Comparison of ENCODE assay signal across 10 cellular contexts in genomic region chr12:9118161-9118560, GRCh38. TPM values are rescaled to one million over a fixed set of nuclear protein-coding genes. Genes with fewer than 3 reads are reported as not detected.
A peak's percentile ranks its signal among the peaks of the same experiment; 100 is the strongest.
DNase-seq lines count a peak whose midpoint lies in the region; TF ChIP-seq lines count a peak whose summit lies in the region.
"Had no signal": no experiment of that assay in that cellular context is flagged by ENCODE, and none has a peak within 500 bp of the region (broad histone marks: within the 10 kb centered on the region; RNA-seq: fewer than 3 reads in every experiment).

No MANE protein-coding gene starts in this region.

- BruUV-seq in MCF 10A (replicated peaks; lab: Mats Ljungman, UMichigan) = no TSS peak
- no TSS peak for BruUV-seq in Caco-2 (replicated peaks; lab: Mats Ljungman, UMichigan)

- no peak overlapping the region for H3K4me2 ChIP-seq in hepatocyte

- POLR2A ChIA-PET in MCF 10A (lab: Yijun Ruan, JAX) = no interaction called here
- POLR2A ChIA-PET in Caco-2 (lab: Charles Lee) = no interaction called here

- intact Hi-C loops in breast epithelium (cut with DNase I; ENCODE audit: low total_unique reads) (no loop called here), MCF 10A (cut with micrococcal nuclease) (no loop called here), vagina (cut with DNase I) (no loop called here), Caco-2 (cut with micrococcal nuclease; ENCODE audit: unreplicated experiment) (no loop called here)

- WGBS in hepatocyte (ENCODE audit: low lambda C conversion rate, missing lambda C conversion rate) = 83% methylated on average over 3 of the region's 3 CpGs

- TF ChIP-seq CTCF in breast epithelium (IDR thresholded peaks at IDR 0.05) (no peak), MCF 10A (IDR thresholded peaks at IDR 0.05; ENCODE audit: unreplicated experiment) (no peak), vagina (IDR thresholded peaks at IDR 0.05) (no peak), Caco-2 (IDR thresholded peaks at IDR 0.05; ENCODE audit: insufficient read depth in 1 of 2, low read depth in 1 of 2, low read length in 1 of 2, severe bottlenecking in 1 of 2, unreplicated experiment in 1 of 2) (no peak), hepatocyte (IDR thresholded peaks at IDR 0.05; ENCODE audit: poor library complexity) (no peak)

- TF ChIP-seq POLR2A in breast epithelium (IDR thresholded peaks at IDR 0.05) = no peak
- TF ChIP-seq POLR2A in vagina (IDR thresholded peaks at IDR 0.05) = no peak

- H3K36me3 ChIP-seq in breast epithelium = no peaks in the 10 kb centered on the region
- H3K36me3 ChIP-seq in vagina = no peaks in the 10 kb centered on the region
- H3K36me3 ChIP-seq in Caco-2 (ENCODE audit: control insufficient read depth, insufficient read depth, low read length) = no peaks in the 10 kb centered on the region
- no peaks in the 10 kb centered on the region for H3K36me3 ChIP-seq in hepatocyte (replicated peaks; ENCODE audit: insufficient read depth, low read depth)

- H3K27ac Mint-ChIP-seq in MCF 10A (ENCODE audit: low read depth, unreplicated experiment) (no peak overlapping the region), Caco-2 (ENCODE audit: unreplicated experiment) (no peak overlapping the region)
- H3K27ac Mint-ChIP-seq: activated T-helper 2 cell treated with anti-CD3 and anti-CD28 coated beads, Interferon-gamma antibody, Interleukin-2, Interleukin-4, amounts not matched to agents 10 μg/mL and 5 μg/mL and 100 μg/mL, durations not matched to agents 14 hours and 24 hours and 36 hours had no signal

- H3K9me2 ChIP-seq in hepatocyte (replicated peaks; ENCODE audit: insufficient read depth) = no peaks in the 10 kb centered on the region

- no peaks in the 10 kb centered on the region for H3K4me1 ChIP-seq in breast epithelium
- H3K4me1 ChIP-seq in vagina = peaks cover 27% of the 10 kb centered on the region
- peaks cover 19% of the 10 kb centered on the region for H3K4me1 ChIP-seq in Caco-2
- no peaks in the 10 kb centered on the region for H3K4me1 ChIP-seq in hepatocyte (ENCODE audit: insufficient read depth)

- H3K9me3 ChIP-seq in breast epithelium = no peaks in the 10 kb centered on the region
- no peaks in the 10 kb centered on the region for H3K9me3 ChIP-seq in vagina
- no peaks in the 10 kb centered on the region; the same call in 1 of the 2 replicates for H3K9me3 ChIP-seq in Caco-2
- H3K9me3 ChIP-seq in hepatocyte (ENCODE audit: low read depth) = no peaks in the 10 kb centered on the region

- peaks cover 11% of the 10 kb centered on the region for H3K27me3 Mint-ChIP-seq in MCF 10A (ENCODE audit: insufficient read depth, unreplicated experiment)
- no peaks in the 10 kb centered on the region for H3K27me3 Mint-ChIP-seq in Caco-2 (ENCODE audit: insufficient read depth, unreplicated experiment)

- no peak overlapping the region for H2AFZ ChIP-seq in hepatocyte

- H3K79me2 ChIP-seq in hepatocyte = no peaks in the 10 kb centered on the region

- peak overlapping the region in 1 of 3 donors; percentile 20 for H3K4me3 ChIP-seq in breast epithelium
- H3K4me3 ChIP-seq in vagina = no peak overlapping the region
- H3K4me3 ChIP-seq in Caco-2 (ENCODE audit: low read depth, low read length) = no peak overlapping the region
- no peak overlapping the region for H3K4me3 ChIP-seq in hepatocyte

- H3K36me3 Mint-ChIP-seq in MCF 10A (ENCODE audit: insufficient read depth, unreplicated experiment) (no peaks in the 10 kb centered on the region), Caco-2 (ENCODE audit: insufficient read depth, unreplicated experiment) (no peaks in the 10 kb centered on the region)

- H3K9me3 Mint-ChIP-seq in MCF 10A (ENCODE audit: unreplicated experiment) (no peaks in the 10 kb centered on the region), Caco-2 (ENCODE audit: unreplicated experiment) (peaks cover 3% of the 10 kb centered on the region)
- H3K9me3 Mint-ChIP-seq: activated T-helper 2 cell treated with anti-CD3 and anti-CD28 coated beads, Interferon-gamma antibody, Interleukin-2, Interleukin-4, amounts not matched to agents 10 μg/mL and 5 μg/mL and 100 μg/mL, durations not matched to agents 14 hours and 24 hours and 36 hours had no signal

- H3K4me3 Mint-ChIP-seq in MCF 10A (ENCODE audit: unreplicated experiment) (no peak overlapping the region), Caco-2 (ENCODE audit: unreplicated experiment) (no peak overlapping the region)

- H3K27ac ChIP-seq in breast epithelium (peak overlapping the region; percentile 78 to 80), layer of hippocampus (ENCODE audit: low read depth, low read length) (peak overlapping the region; percentile 31), vagina (peak overlapping the region; percentile 53), hepatocyte (no peak overlapping the region)

- H3K27me3 ChIP-seq in breast epithelium = no peaks in the 10 kb centered on the region
- no peaks in the 10 kb centered on the region for H3K27me3 ChIP-seq in layer of hippocampus (ENCODE audit: control insufficient read depth, insufficient read depth, low read length)
- no peaks in the 10 kb centered on the region for H3K27me3 ChIP-seq in vagina
- H3K27me3 ChIP-seq in Caco-2 (replicated peaks; ENCODE audit: control insufficient read depth, insufficient read depth, low read length) = no peaks in the 10 kb centered on the region
- H3K27me3 ChIP-seq in hepatocyte = no peaks in the 10 kb centered on the region

- no peaks in the 10 kb centered on the region for H3K4me1 Mint-ChIP-seq in MCF 10A (ENCODE audit: insufficient read depth, unreplicated experiment)
- peaks cover 7% of the 10 kb centered on the region for H3K4me1 Mint-ChIP-seq in Caco-2 (ENCODE audit: low read depth, unreplicated experiment)

- CTCF ChIA-PET in MCF 10A (lab: Yijun Ruan, JAX) (interaction anchor here (1.2 kb wide), 1 partner anchor 54 kb away, joined by 3 read pairs; no protein-coding TSS in a partner anchor), Caco-2 (lab: Charles Lee) (no interaction called here)

- peak in 1 of 2 donors; percentile 26 for DNase-seq in breast epithelium (ENCODE audit: low spot score in 2 of 2)
- DNase-seq in MCF 10A (ENCODE audit: unreplicated experiment) = no peak
- DNase-seq in RPMI7951 (ENCODE audit: low read depth) = peak; percentile 81
- no peak for DNase-seq in vagina (ENCODE audit: extremely low spot score in 2 of 2)
- no peak for DNase-seq in Caco-2
- DNase-seq in NCI-H345 treated with DMSO at 0.1 percent for 48 hours (lab: John Stamatoyannopoulos, UW; ENCODE audit: unreplicated experiment) = no peak
- no peak for DNase-seq in hepatocyte (ENCODE audit: low spot score)
- DNase-seq: Calu3 had no signal

- H4K20me1 ChIP-seq in hepatocyte (ENCODE audit: insufficient read depth, poor library complexity, severe bottlenecking) = no peaks in the 10 kb centered on the region

RNA-seq across cellular contexts. Expression of gene A2M, which starts 2.4 kb away (rescaled TPM):
- total RNA-seq in breast epithelium (100 to 1,000 TPM; 276 to 457 (median 281) TPM), MCF 10A (2022) (not detected in 2 replicates), vagina (274 TPM), Caco-2 (2022) (0.60 and 1.00 TPM in 2 replicates), hepatocyte (567 and 598 TPM in 2 replicates)
- total RNA-seq in RPMI7951 (2014; rRNA removed; shearing (Covaris generic)) = 29.7 and 35.4 TPM in 2 replicates
- 426 and 463 TPM in 2 replicates for polyA plus RNA-seq in hepatocyte
- total RNA-seq: activated T-helper 2 cell treated with anti-CD3 and anti-CD28 coated beads, Interferon-gamma antibody, Interleukin-2, Interleukin-4, amounts not matched to agents 10 μg/mL and 5 μg/mL and 100 μg/mL, durations not matched to agents 14 hours and 24 hours and 36 hours; Calu3 had no signal

Comparison
In these comparisons a context has a peak if more than half of its experiments do, and no peak if none do; other contexts are left out.
1. RNA of gene A2M, which starts 2.4 kb away (total RNA-seq): 567 to 598 TPM in hepatocyte, 276 to 457 TPM in breast epithelium, 274 TPM in vagina (single experiment) and 29.7 to 35.4 TPM in RPMI7951; 0.60 to 1.00 TPM in Caco-2 and not detected in MCF 10A; every median in the first group is over 10 times any median in the second.